Comparison of ENCODE assay signal across 13 cellular contexts in the genomic region with DNA sequence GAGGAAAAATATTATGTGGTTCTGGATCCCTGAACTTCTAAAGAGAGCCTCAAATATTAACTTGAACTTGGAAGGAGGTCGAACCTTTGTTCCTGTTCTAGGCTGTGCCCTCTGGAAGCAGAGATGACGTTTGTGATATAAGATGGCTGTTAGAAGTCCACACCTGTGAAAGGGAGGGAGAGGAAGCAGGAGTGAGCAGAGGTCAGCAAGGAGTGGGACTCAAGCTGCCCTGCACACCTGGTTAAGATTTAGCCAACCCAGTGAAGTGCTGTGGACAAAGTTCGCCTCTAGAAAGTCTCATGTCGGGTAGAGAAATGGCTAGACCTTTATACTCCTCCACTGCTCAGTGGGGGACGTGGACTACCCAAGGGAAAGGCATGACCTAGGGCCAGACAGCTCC.
DNase-seq lines count a peak whose midpoint lies in the region; ATAC-seq and TF ChIP-seq lines count a peak whose summit lies in the region.
"Had no signal": no experiment of that assay in that cellular context is flagged by ENCODE, and none has a peak within 500 bp of the region (broad histone marks: within the 10 kb centered on the region; RNA-seq: fewer than 3 reads in every experiment).

No MANE protein-coding gene starts in this region.

- peak overlapping the region; percentile 34 for H3K4me2 ChIP-seq in hepatocyte
- H3K4me2 ChIP-seq: GM23338 had no signal

- no peak overlapping the region for H3K4me3 ChIP-seq in hepatocyte
- H3K4me3 ChIP-seq in tibial nerve: no peak overlapping the region
- no peak overlapping the region for H3K4me3 ChIP-seq in right lobe of liver
- H3K4me3 ChIP-seq: GM23338, HAP-1 had no signal

- H2AFZ ChIP-seq in hepatocyte: no peak overlapping the region
- H2AFZ ChIP-seq: GM23338 had no signal

- TF ChIP-seq POLR2A in tibial nerve (IDR thresholded peaks at IDR 0.05) (no peak), right lobe of liver (IDR thresholded peaks at IDR 0.05) (no peak)

- ATAC-seq in right lobe of liver: no peak
- ATAC-seq: GM23338 had no signal

- TF ChIP-seq EP300 in tibial nerve (IDR thresholded peaks at IDR 0.05): no peak

- TF ChIP-seq CTCF in hepatocyte (IDR thresholded peaks at IDR 0.05; ENCODE audit: poor library complexity) (no peak), tibial nerve (IDR thresholded peaks at IDR 0.05) (no peak), right lobe of liver (IDR thresholded peaks at IDR 0.05) (no peak)

- no peaks in the 10 kb centered on the region for H3K9me3 ChIP-seq in hepatocyte (ENCODE audit: low read depth)
- no peaks in the 10 kb centered on the region for H3K9me3 ChIP-seq in tibial nerve
- H3K9me3 ChIP-seq in right lobe of liver: no peaks in the 10 kb centered on the region
- H3K9me3 ChIP-seq: HAP-1 had no signal

- H4K20me1 ChIP-seq in hepatocyte (ENCODE audit: insufficient read depth, poor library complexity, severe bottlenecking): no peaks in the 10 kb centered on the region

- 56% methylated on average over 5 of the region's 5 CpGs for WGBS in hepatocyte (ENCODE audit: low lambda C conversion rate, missing lambda C conversion rate)
- WGBS in tibial nerve, 2 donors: 78 to 82% methylated on average over 5 of the region's 5 CpGs
- WGBS in right lobe of liver (ENCODE audit: insufficient coverage, low coverage, low lambda C conversion rate, missing lambda C conversion rate): 46% methylated on average over 4 of the region's 5 CpGs

- H3K9me2 ChIP-seq in hepatocyte (replicated peaks; ENCODE audit: insufficient read depth): no peaks in the 10 kb centered on the region

- no peaks in the 10 kb centered on the region for H3K79me2 ChIP-seq in hepatocyte

- H3K36me3 ChIP-seq in hepatocyte (replicated peaks; ENCODE audit: insufficient read depth, low read depth): no peaks in the 10 kb centered on the region
- H3K36me3 ChIP-seq in tibial nerve: no peaks in the 10 kb centered on the region
- H3K36me3 ChIP-seq in right lobe of liver: no peaks in the 10 kb centered on the region
- H3K36me3 ChIP-seq: HAP-1 had no signal

- H3K27me3 ChIP-seq in hepatocyte (no peaks in the 10 kb centered on the region), tibial nerve (no peaks in the 10 kb centered on the region), right lobe of liver (no peaks in the 10 kb centered on the region)

- intact Hi-C loops in right lobe of liver (cut with DNase I): no loop called here

- H3K27ac ChIP-seq in hepatocyte (peak overlapping the region; percentile 69), tibial nerve (no peak overlapping the region), right lobe of liver (no peak overlapping the region)

- DNase-seq in DMS53 treated with DMSO at 0.1 percent for 48 hours (lab: John Stamatoyannopoulos, UW; ENCODE audit: unreplicated experiment): peak; percentile 68
- DNase-seq in hepatocyte (ENCODE audit: low spot score): peak; percentile 28
- peak; percentile 15 for DNase-seq in mucosa of gallbladder (ENCODE audit: low spot score)
- DNase-seq in tibial nerve (ENCODE audit: low spot score in 2 of 2): no peak
- no peak for DNase-seq in cerebellar cortex (ENCODE audit: low spot score)
- DNase-seq in germinal center (ENCODE audit: low spot score): no peak
- no peak for DNase-seq in right lobe of liver
- DNase-seq: C1 segment of cervical spinal cord; CD4-positive, alpha-beta T cell; DND-41; GDM1 had no signal

- H3K4me1 ChIP-seq in hepatocyte (ENCODE audit: insufficient read depth) (peaks cover 6% of the 10 kb centered on the region), tibial nerve (no peaks in the 10 kb centered on the region), right lobe of liver (no peaks in the 10 kb centered on the region)
- H3K4me1 ChIP-seq: HAP-1 had no signal

Comparison
In these comparisons a context has a peak if more than half of its experiments do, and no peak if none do; other contexts are left out.
1. DNase-seq: peak in DMS53 treated with DMSO at 0.1 percent for 48 hours (single experiment), hepatocyte (single experiment) and mucosa of gallbladder (single experiment); none in tibial nerve (0 of 2), cerebellar cortex (single experiment), germinal center (single experiment) and right lobe of liver (0 of 3).